In the genomic region with DNA sequence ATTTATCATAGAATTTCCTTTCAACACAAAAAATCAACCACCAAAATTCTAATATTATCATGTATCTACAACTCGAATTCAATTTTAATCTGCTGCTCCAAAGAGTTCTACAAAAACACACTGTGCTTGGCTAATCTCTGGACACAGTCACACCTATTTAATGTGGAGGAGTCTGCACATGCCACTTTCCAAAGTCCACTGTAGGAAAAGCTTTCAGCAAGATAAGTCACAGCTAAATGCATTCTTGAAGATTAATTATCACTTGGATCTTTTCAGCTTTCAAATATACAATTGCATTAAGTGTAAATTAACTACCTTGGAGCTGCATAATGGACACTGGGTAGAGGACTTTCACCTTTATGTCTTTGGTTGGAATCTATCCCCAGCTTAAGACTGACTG, we compare ENCODE assay signal across 26 cellular contexts.
DNase-seq lines count a peak whose midpoint lies in the region; ATAC-seq, FAIRE-seq and TF ChIP-seq lines count a peak whose summit lies in the region.
"Had no signal": no experiment of that assay in that cellular context is flagged by ENCODE, and none has a peak within 500 bp of the region (broad histone marks: within the 10 kb centered on the region; RNA-seq: fewer than 3 reads in every experiment).

No MANE protein-coding gene starts in this region.

- ATAC-seq in left ventricle myocardium superior (no peak), PC-3 (no peak)
- ATAC-seq: A549; CD8-positive, alpha-beta T cell; GM12878 had no signal

- H3K4me2 ChIP-seq in hepatocyte (peak overlapping the region; percentile 34), PC-3 (ENCODE audit: low read length) (no peak overlapping the region)
- H3K4me2 ChIP-seq: A549; BLaER1 treated with 17β-estradiol and CSF1 and Interleukin-3, amounts not matched to agents 10 nM and 100 nM had no signal

- POLR2A ChIA-PET in PC-3 (lab: Charles Lee; ENCODE audit: unreplicated experiment): no interaction called here

- DNase-seq in NCI-H82 (lab: John Stamatoyannopoulos, UW) (peak; percentile 49), NCI-H82 treated with DMSO at 0.1 percent for 48 hours (lab: John Stamatoyannopoulos, UW; ENCODE audit: unreplicated experiment) (no peak), hepatocyte (ENCODE audit: low spot score) (peak; percentile 20), mucosa of gallbladder (ENCODE audit: low spot score) (peak; percentile 40), small intestine (peak; percentile 94), GM19238 (ENCODE audit: insufficient read length, low spot score) (no peak), left ventricle myocardium superior (no peak), PC-3 (no peak)
- DNase-seq: AML-193; CD4-positive, alpha-beta T cell; CD8-positive, alpha-beta T cell; DMS 273 treated with DMSO at 0.1 percent for 48 hours; DMS153; DMS53; DMS79; DND-41; EL; GDM1 had no signal

- H3K79me2 ChIP-seq in hepatocyte: no peaks in the 10 kb centered on the region
- H3K79me2 ChIP-seq in PC-3 (ENCODE audit: low read length): no peaks in the 10 kb centered on the region

- H3K4me1 ChIP-seq in hepatocyte (ENCODE audit: insufficient read depth) (no peaks in the 10 kb centered on the region), small intestine (ENCODE audit: control insufficient read depth in 2 of 2, insufficient read depth in 1 of 2, low read depth in 1 of 2, low read length in 1 of 2) (no peaks in the 10 kb centered on the region), PC-3 (ENCODE audit: insufficient read depth, low read length) (no peaks in the 10 kb centered on the region)
- H3K4me1 ChIP-seq: A549; BLaER1 treated with 17β-estradiol and CSF1 and Interleukin-3, amounts not matched to agents 10 nM and 100 nM had no signal

- WGBS in hepatocyte (ENCODE audit: low lambda C conversion rate, missing lambda C conversion rate): 55% methylated on average over 1 of the region's 1 CpG
- 0 to 47% (median 12%) methylated on average over 1 of the region's 1 CpG for WGBS in small intestine, 3 donors

- no peak overlapping the region for H3K4me3 ChIP-seq in hepatocyte
- H3K4me3 ChIP-seq in small intestine (ENCODE audit: low read depth in 1 of 2, low read length in 2 of 2): no peak overlapping the region
- no peak overlapping the region for H3K4me3 ChIP-seq in PC-3 (ENCODE audit: low read length)
- H3K4me3 ChIP-seq: A549; BLaER1 treated with 17β-estradiol and CSF1 and Interleukin-3, amounts not matched to agents 10 nM and 100 nM; GM12878 had no signal

- H3K9me2 ChIP-seq in hepatocyte (replicated peaks; ENCODE audit: insufficient read depth) (no peaks in the 10 kb centered on the region), PC-3 (replicated peaks; ENCODE audit: low read length) (no peaks in the 10 kb centered on the region)

- CTCF ChIA-PET in PC-3 (lab: Charles Lee): no interaction called here

- no peaks in the 10 kb centered on the region for H4K20me1 ChIP-seq in hepatocyte (ENCODE audit: insufficient read depth, poor library complexity, severe bottlenecking)
- H4K20me1 ChIP-seq in PC-3 (ENCODE audit: low read length): no peaks in the 10 kb centered on the region
- H4K20me1 ChIP-seq: BLaER1 treated with 17β-estradiol and CSF1 and Interleukin-3, amounts not matched to agents 10 nM and 100 nM had no signal

- H3K36me3 ChIP-seq in hepatocyte (replicated peaks; ENCODE audit: insufficient read depth, low read depth) (no peaks in the 10 kb centered on the region), small intestine (ENCODE audit: control insufficient read depth in 2 of 2, insufficient read depth in 2 of 2, low read length in 2 of 2) (no peaks in the 10 kb centered on the region), PC-3 (ENCODE audit: low read depth, low read length) (no peaks in the 10 kb centered on the region)
- H3K36me3 ChIP-seq: BLaER1 treated with 17β-estradiol and CSF1 and Interleukin-3, amounts not matched to agents 10 nM and 100 nM had no signal

- no peaks in the 10 kb centered on the region for H3K9me3 ChIP-seq in hepatocyte (ENCODE audit: low read depth)
- no peaks in the 10 kb centered on the region for H3K9me3 ChIP-seq in small intestine (ENCODE audit: control insufficient read depth, low read depth)
- no peaks in the 10 kb centered on the region for H3K9me3 ChIP-seq in PC-3 (ENCODE audit: low read length)
- H3K9me3 ChIP-seq: A549; BLaER1 treated with 17β-estradiol and CSF1 and Interleukin-3, amounts not matched to agents 10 nM and 100 nM had no signal

- BruUV-seq in PC-3 (replicated peaks; lab: Mats Ljungman, UMichigan): no TSS peak

- no peak overlapping the region for H3K9ac ChIP-seq in PC-3 (ENCODE audit: low read length)
- H3K9ac ChIP-seq: BLaER1 treated with 17β-estradiol and CSF1 and Interleukin-3, amounts not matched to agents 10 nM and 100 nM had no signal

- TF ChIP-seq CTCF in hepatocyte (IDR thresholded peaks at IDR 0.05; ENCODE audit: poor library complexity) (no peak), PC-3 (conservative IDR thresholded peaks at IDR 0.05; ENCODE audit: low read depth, low read length) (no peak)

- peak overlapping the region; percentile 43 for H3K27ac ChIP-seq in hepatocyte
- no peak overlapping the region for H3K27ac ChIP-seq in small intestine (ENCODE audit: low read depth in 1 of 2, low read length in 1 of 2)
- H3K27ac ChIP-seq in PC-3 (ENCODE audit: low read length): no peak overlapping the region
- H3K27ac ChIP-seq: 22Rv1; A549; BLaER1 treated with 17β-estradiol and CSF1 and Interleukin-3, amounts not matched to agents 10 nM and 100 nM; C4-2B had no signal

- H3K27me3 ChIP-seq in hepatocyte (no peaks in the 10 kb centered on the region), small intestine (ENCODE audit: control insufficient read depth in 2 of 2, insufficient read depth in 2 of 2, low read length in 2 of 2) (no peaks in the 10 kb centered on the region), PC-3 (ENCODE audit: low read length) (no peaks in the 10 kb centered on the region)
- H3K27me3 ChIP-seq: BLaER1 treated with 17β-estradiol and CSF1 and Interleukin-3, amounts not matched to agents 10 nM and 100 nM had no signal

- intact Hi-C loops in left ventricle myocardium superior (cut with micrococcal nuclease): no loop called here
- intact Hi-C loops in PC-3 (cut with micrococcal nuclease): no loop called here

- FAIRE-seq in small intestine (lab: Jason Lieb, UNC): peak; percentile 59
- FAIRE-seq: A549, GM12878, GM12892, GM18507, GM19239 had no signal

- no peaks in the 10 kb centered on the region for H3F3A ChIP-seq in PC-3 (ENCODE audit: low read length, unreplicated experiment)

- H2AFZ ChIP-seq in hepatocyte (no peak overlapping the region), PC-3 (ENCODE audit: low read length) (no peak overlapping the region)

Comparison
In these comparisons a context has a peak if more than half of its experiments do, and no peak if none do; other contexts are left out.
1. DNase-seq: peak in NCI-H82 (single experiment), hepatocyte (single experiment), mucosa of gallbladder (single experiment) and small intestine (single experiment); none in NCI-H82 treated with DMSO at 0.1 percent for 48 hours (single experiment), GM19238 (single experiment), left ventricle myocardium superior (single experiment) and PC-3 (single experiment).